8 cellular contexts compared by ENCODE assay signal in genomic region chr6:139290787-139291294, GRCh38. TPM values are rescaled to one million over a fixed set of nuclear protein-coding genes. Genes with fewer than 3 reads are reported as not detected.
DNase-seq lines count a peak whose midpoint lies in the region; ATAC-seq lines count a peak whose summit lies in the region.

No MANE protein-coding gene starts in this region.

- no peaks in the 10 kb centered on the region for H3K27me3 ChIP-seq in CD4-positive, alpha-beta memory T cell (ENCODE audit: insufficient read depth, low read length)
- no peaks in the 10 kb centered on the region for H3K27me3 ChIP-seq in skeletal muscle satellite cell (ENCODE audit: control insufficient read depth, insufficient read depth, low read length)

- ATAC-seq in HG03175 (IDR thresholded peaks at IDR 0.05; ENCODE audit: unreplicated experiment) (peak; percentile 77), Right ventricle myocardium superior (ENCODE audit: poor library complexity) (peak; percentile 87)

- peak; percentile 67 to 86 (median 78) for DNase-seq in CD4-positive, alpha-beta memory T cell
- peak; percentile 40 for DNase-seq in GM19240 (ENCODE audit: insufficient read length, low spot score)
- peak in 3 of 5 donors; percentile 6 to 91 (median 13) for DNase-seq in T-helper 1 cell
- no peak for DNase-seq in Right ventricle myocardium superior
- no peak for DNase-seq in mesenteric fat pad (ENCODE audit: low spot score)
- no peak for DNase-seq in NCI-H446 treated with DMSO at 0.1 percent for 48 hours (lab: John Stamatoyannopoulos, UW)

- no peaks in the 10 kb centered on the region for H3K27me3 Mint-ChIP-seq in CD4-positive, alpha-beta memory T cell

- H3K27ac Mint-ChIP-seq in CD4-positive, alpha-beta memory T cell: peak overlapping the region; percentile 94 to 99 (median 97)

- peaks cover 40 to 70% (median 54%) of the 10 kb centered on the region in 4 donors for H3K4me1 Mint-ChIP-seq in CD4-positive, alpha-beta memory T cell

- H3K36me3 Mint-ChIP-seq in CD4-positive, alpha-beta memory T cell: peaks cover 3 to 10% of the 10 kb centered on the region in 2 donors

- peaks cover 0 to 5% (median 0%) of the 10 kb centered on the region in 8 donors for H3K9me3 Mint-ChIP-seq in CD4-positive, alpha-beta memory T cell

- no peaks in the 10 kb centered on the region for H3K36me3 ChIP-seq in CD4-positive, alpha-beta memory T cell (ENCODE audit: insufficient read depth, low read length)
- no peaks in the 10 kb centered on the region for H3K36me3 ChIP-seq in skeletal muscle satellite cell (ENCODE audit: insufficient read depth, low read length)

- CTCF ChIA-PET in CD4-positive, alpha-beta memory T cell (lab: Charles Lee; ENCODE audit: partially characterized antibody): interaction anchor here (0.7 to 5.5 kb wide), 26 partner anchors 11 to 304 kb away, joined by 3 to 54 read pairs (median 5); partner anchors contain the start of genes CITED2 and HECA

- no peak overlapping the region for H3K9ac ChIP-seq in skeletal muscle satellite cell (ENCODE audit: low read depth, low read length)

- peak overlapping the region in 1 of 2 donors; percentile 42 for H3K4me3 ChIP-seq in CD4-positive, alpha-beta memory T cell (ENCODE audit: low read length in 2 of 2)
- no peak overlapping the region for H3K4me3 ChIP-seq in skeletal muscle satellite cell (ENCODE audit: low read length)

- peak overlapping the region; percentile 3 for H3K4me2 ChIP-seq in skeletal muscle satellite cell (ENCODE audit: low read length)

- H3K9me3 ChIP-seq in CD4-positive, alpha-beta memory T cell (ENCODE audit: control insufficient read depth in 1 of 2, low read length in 2 of 2): no peaks in the 10 kb centered on the region
- H3K9me3 ChIP-seq in skeletal muscle satellite cell (replicated peaks; ENCODE audit: low read length): no peaks in the 10 kb centered on the region

- intact Hi-C loops in CD4-positive, alpha-beta memory T cell (cut with micrococcal nuclease): loop anchor here (1.0 to 5.0 kb wide), 7 partner anchors 12 to 518 kb away; partner anchors contain the start of gene CCDC28A
- intact Hi-C loops in Right ventricle myocardium superior (cut with DNase I): loop anchor here (10.0 kb wide), 1 partner anchor 64 kb away; no protein-coding TSS in a partner anchor

- peaks cover 59% of the 10 kb centered on the region for H3K4me1 ChIP-seq in CD4-positive, alpha-beta memory T cell (ENCODE audit: insufficient read depth, low read length)
- H3K4me1 ChIP-seq in skeletal muscle satellite cell (ENCODE audit: control insufficient read depth, insufficient read depth, low read length): peaks cover 23% of the 10 kb centered on the region

- peak overlapping the region; percentile 59 for H3K27ac ChIP-seq in CD4-positive, alpha-beta memory T cell (ENCODE audit: low read depth, low read length)

- peak overlapping the region; percentile 79 to 91 (median 85) for H3K4me3 Mint-ChIP-seq in CD4-positive, alpha-beta memory T cell

- POLR2A ChIA-PET in CD4-positive, alpha-beta memory T cell (lab: Charles Lee; ENCODE audit: partially characterized antibody): interaction anchor here (0.6 to 5.3 kb wide), 39 partner anchors 8 to 305 kb away, joined by 3 to 172 read pairs (median 6); partner anchors contain the start of gene CITED2

RNA-seq across cellular contexts. Expression of gene TXLNB, which starts 1.0 kb away (rescaled TPM):
- 1 to 10 TPM; 1.4 to 1.6 TPM for total RNA-seq in CD4-positive, alpha-beta memory T cell
- polyA plus RNA-seq in CD4-positive, alpha-beta memory T cell: under 1 TPM in 1 of 2 donors, not detected in 1; 0.78 TPM
- total RNA-seq in Right ventricle myocardium superior (125 TPM), mesenteric fat pad (0.61 TPM)
- 0.25 and 0.87 TPM in 2 replicates for total RNA-seq in skeletal muscle satellite cell (2012; rRNA removed)

Comparison
In these comparisons a context has a peak if more than half of its experiments do, and no peak if none do; other contexts are left out.
1. DNase-seq: peak in CD4-positive, alpha-beta memory T cell (5 of 5), GM19240 (single experiment) and T-helper 1 cell (3 of 5); none in Right ventricle myocardium superior (single experiment), mesenteric fat pad (single experiment) and NCI-H446 treated with DMSO at 0.1 percent for 48 hours (single experiment).
2. RNA of gene TXLNB, which starts 1.0 kb away (total RNA-seq): 125 TPM in Right ventricle myocardium superior (single experiment); 1.4 to 1.6 TPM in CD4-positive, alpha-beta memory T cell and 0.61 TPM in mesenteric fat pad (single experiment); every median in the first group is over 10 times any median in the second.